ENCODE assay signal across 16 cellular contexts in genomic region chrX:108399427-108400165, GRCh38. TPM values are rescaled to one million over a fixed set of nuclear protein-coding genes. Genes with fewer than 3 reads are reported as not detected.
DNase-seq lines count a peak whose midpoint lies in the region; TF ChIP-seq lines count a peak whose summit lies in the region.
"Had no signal": no experiment of that assay in that cellular context is flagged by ENCODE, and none has a peak within 500 bp of the region (broad histone marks: within the 10 kb centered on the region; RNA-seq: fewer than 3 reads in every experiment).

No MANE protein-coding gene starts in this region.

- TF ChIP-seq CTCF in epithelial cell of esophagus (IDR thresholded peaks at IDR 0.05; ENCODE audit: insufficient read depth, low read depth, low read length, missing control alignments), result no peak

- peak; percentile 1 for DNase-seq in G401 (ENCODE audit: low spot score)
- peak; percentile 66 for DNase-seq in NCI-H226
- peak; percentile 84 for DNase-seq in epithelial cell of esophagus (ENCODE audit: low read depth)
- peak; percentile 56 for DNase-seq in renal cortical epithelial cell (ENCODE audit: low read depth)
- DNase-seq in ACHN, result no peak
- DNase-seq in GOT3 (lab: John Stamatoyannopoulos, UW), result no peak
- no peak for DNase-seq in superior temporal gyrus (ENCODE audit: extremely low spot score)
- DNase-seq: activated CD4-positive, CD25-positive, alpha-beta regulatory T cell treated with anti-CD3 and anti-CD28 coated beads, Interleukin-2, amount 50 U/mL, for 72 hours; activated T-cell treated with anti-CD3 and anti-CD28 coated beads for 4 hours; CD8-positive, alpha-beta T cell; dorsolateral prefrontal cortex; glutamatergic neuron; left cardiac atrium; naive thymus-derived CD4-positive, alpha-beta T cell; NCI-H2029 had no signal

- no peak overlapping the region for H3K4me3 ChIP-seq in epithelial cell of esophagus (ENCODE audit: low read length)
- H3K4me3 ChIP-seq: dorsolateral prefrontal cortex, right atrium auricular region had no signal

- in situ Hi-C loops in G401 (cut with HindIII; ENCODE audit: low sequenced_read_pairs), result no loop called here
- in situ Hi-C loops in ACHN (cut with HindIII; ENCODE audit: low pct_ligation_motif_present, low pct_unique_long_range_greater_than_20kb, low sequenced_read_pairs), result no loop called here

RNA-seq across cellular contexts. Expression of gene COL4A6, which starts 38.6 kb away (rescaled TPM):
- not detected in 2 replicates for total RNA-seq in G401 (2014; rRNA removed; shearing (Covaris generic))
- 1.7 and 4.9 TPM in 2 replicates for total RNA-seq in renal cortical epithelial cell
- total RNA-seq: CD8-positive, alpha-beta T cell; naive thymus-derived CD4-positive, alpha-beta T cell had no signal

RNA-seq across cellular contexts. Expression of gene COL4A5, which starts 40.0 kb away (rescaled TPM):
- 0.24 and 3.7 TPM in 2 replicates for total RNA-seq in G401 (2014; rRNA removed; shearing (Covaris generic))
- 33.5 and 80.4 TPM in 2 replicates for total RNA-seq in renal cortical epithelial cell
- total RNA-seq: CD8-positive, alpha-beta T cell; naive thymus-derived CD4-positive, alpha-beta T cell had no signal

Comparison
In these comparisons a context has a peak if more than half of its experiments do, and no peak if none do; other contexts are left out.
1. DNase-seq: peak in G401 (single experiment), NCI-H226 (single experiment), epithelial cell of esophagus (single experiment) and renal cortical epithelial cell (single experiment); none in ACHN (single experiment), GOT3 (single experiment) and superior temporal gyrus (single experiment).